Comparison of ENCODE assay signal across 8 cellular contexts in genomic region chr3:5019411-5020261, GRCh38. TPM values are rescaled to one million over a fixed set of nuclear protein-coding genes. Genes with fewer than 3 reads are reported as not detected.
A peak's percentile ranks its signal among the peaks of the same experiment; 100 is the strongest.
DNase-seq lines count a peak whose midpoint lies in the region; ATAC-seq lines count a peak whose summit lies in the region.
"Had no signal": no experiment of that assay in that cellular context is flagged by ENCODE, and none has a peak within 500 bp of the region (broad histone marks: within the 10 kb centered on the region; RNA-seq: fewer than 3 reads in every experiment).

No MANE protein-coding gene starts in this region.

- H3K36me3 Mint-ChIP-seq in naive thymus-derived CD8-positive, alpha-beta T cell: no peaks in the 10 kb centered on the region

- POLR2A ChIA-PET in naive thymus-derived CD8-positive, alpha-beta T cell (lab: Charles Lee): interaction anchor here (1.0 kb wide), 1 partner anchor 526 kb away, joined by 3 read pairs; the partner anchor contains the start of gene ITPR1

- H3K4me3 Mint-ChIP-seq in naive thymus-derived CD8-positive, alpha-beta T cell: peak overlapping the region in 9 of 10 donors; percentile 1 to 70 (median 51)
- peak overlapping the region; percentile 66 to 70 for H3K4me3 Mint-ChIP-seq in stimulated activated naive CD8-positive, alpha-beta T cell treated with anti-CD3 and anti-CD28 coated beads, Interleukin-15, amount 100 ng/mL, for 72 hours

- peaks cover 0 to 14% (median 2%) of the 10 kb centered on the region in 5 donors for H3K27me3 Mint-ChIP-seq in naive thymus-derived CD8-positive, alpha-beta T cell
- H3K27me3 Mint-ChIP-seq in stimulated activated naive CD8-positive, alpha-beta T cell treated with anti-CD3 and anti-CD28 coated beads, Interleukin-15, amount 100 ng/mL, for 72 hours: peaks cover 8% of the 10 kb centered on the region

- ATAC-seq in naive thymus-derived CD8-positive, alpha-beta T cell: peak; percentile 97 to 98
- peak; percentile 26 for ATAC-seq in stimulated activated naive CD8-positive, alpha-beta T cell treated with anti-CD3 and anti-CD28 coated beads, Interleukin-15, amount 100 ng/mL, for 72 hours
- no peak for ATAC-seq in GM21360 (IDR thresholded peaks at IDR 0.05; ENCODE audit: unreplicated experiment)

- H3K4me1 Mint-ChIP-seq in naive thymus-derived CD8-positive, alpha-beta T cell: peaks cover 15 to 59% (median 26%) of the 10 kb centered on the region in 4 donors
- peaks cover 94% of the 10 kb centered on the region for H3K4me1 Mint-ChIP-seq in stimulated activated naive CD8-positive, alpha-beta T cell treated with anti-CD3 and anti-CD28 coated beads, Interleukin-15, amount 100 ng/mL, for 72 hours

- H3K9me3 Mint-ChIP-seq in naive thymus-derived CD8-positive, alpha-beta T cell: no peaks in the 10 kb centered on the region
- no peaks in the 10 kb centered on the region for H3K9me3 Mint-ChIP-seq in stimulated activated naive CD8-positive, alpha-beta T cell treated with anti-CD3 and anti-CD28 coated beads, Interleukin-15, amount 100 ng/mL, for 72 hours

- peak; percentile 43 for DNase-seq in UCSD-AML1 (lab: John Stamatoyannopoulos, UW; ENCODE audit: unreplicated experiment)
- peak; percentile 79 for DNase-seq in activated effector memory CD4-positive, alpha-beta T cell treated with Interleukin-2 at 50 U/mL for 16 hours
- peak; percentile 43 to 87 (median 74) for DNase-seq in naive thymus-derived CD8-positive, alpha-beta T cell
- DNase-seq in stimulated activated naive CD8-positive, alpha-beta T cell treated with anti-CD3 and anti-CD28 coated beads, Interleukin-15, amount 100 ng/mL, for 72 hours: peak; percentile 46 to 70
- no peak for DNase-seq in NCI-H2196 treated with DMSO at 0.1 percent for 48 hours (lab: John Stamatoyannopoulos, UW; ENCODE audit: unreplicated experiment)
- DNase-seq in OCI-M1 (lab: John Stamatoyannopoulos, UW): no peak
- DNase-seq: NCI-H1930 had no signal

- H3K27ac Mint-ChIP-seq in naive thymus-derived CD8-positive, alpha-beta T cell: peak overlapping the region; percentile 0 to 78 (median 70)
- H3K27ac Mint-ChIP-seq in stimulated activated naive CD8-positive, alpha-beta T cell treated with anti-CD3 and anti-CD28 coated beads, Interleukin-15, amount 100 ng/mL, for 72 hours: peak overlapping the region; percentile 55 to 86

RNA-seq across cellular contexts. Expression of gene BHLHE40, which starts 40.4 kb away (rescaled TPM):
- total RNA-seq in naive thymus-derived CD8-positive, alpha-beta T cell: 1 to 10 TPM; 4.5 to 5.1 TPM
- polyA plus RNA-seq in naive thymus-derived CD8-positive, alpha-beta T cell: 1 to 10 TPM; 1.1 to 10.0 (median 1.8) TPM

Comparison
In these comparisons a context has a peak if more than half of its experiments do, and no peak if none do; other contexts are left out.
1. DNase-seq: peak in UCSD-AML1 (single experiment), activated effector memory CD4-positive, alpha-beta T cell treated with Interleukin-2 at 50 U/mL for 16 hours (single experiment), naive thymus-derived CD8-positive, alpha-beta T cell (10 of 10) and stimulated activated naive CD8-positive, alpha-beta T cell treated with anti-CD3 and anti-CD28 coated beads, Interleukin-15, amount 100 ng/mL, for 72 hours (2 of 2); none in NCI-H2196 treated with DMSO at 0.1 percent for 48 hours (single experiment) and OCI-M1 (single experiment).